In genomic region chr12:5498806-5499205, GRCh38 we compare ENCODE assay signal across 28 cellular contexts.
"Had no signal": no experiment of that assay in that cellular context is flagged by ENCODE, and none has a peak within 500 bp of the region (broad histone marks: within the 10 kb centered on the region; RNA-seq: fewer than 3 reads in every experiment).

No MANE protein-coding gene starts in this region.

- H3K9me3 ChIP-seq: MG63, SJSA1 had no signal

- H3K9me3 Mint-ChIP-seq: activated CD4-positive, alpha-beta memory T cell treated with anti-CD3 and anti-CD28 coated beads for 36 hours; activated CD4-positive, alpha-beta T cell treated with anti-CD3 and anti-CD28 coated beads, Interleukin-2, amount 10 ng/mL, durations not matched to agents 24 days and 14 days; activated naive CD4-positive, alpha-beta T cell treated with anti-CD3 and anti-CD28 coated beads, Interleukin-2, amount 50 U/mL, for 72 hours; activated T-cell treated with anti-CD3 and anti-CD28 coated beads, Interleukin-2, amount 50 U/mL, for 4 hours; T-helper 1 cell treated with Interleukin-12 subunit alpha and Interleukin-12 subunit beta and Interleukin-4 antibody, amounts not matched to agents 30 μg/mL and 1 μg/mL, for 36 hours had no signal

- H3K27me3 Mint-ChIP-seq: activated CD4-positive, alpha-beta memory T cell treated with anti-CD3 and anti-CD28 coated beads for 36 hours had no signal

- H3K27me3 ChIP-seq: brain microvascular endothelial cell, cardiac muscle cell, MG63 had no signal

- H3K36me3 Mint-ChIP-seq: activated CD4-positive, alpha-beta memory T cell treated with anti-CD3 and anti-CD28 coated beads for 36 hours; activated naive CD4-positive, alpha-beta T cell treated with anti-CD3 and anti-CD28 coated beads, Interleukin-2, amount 50 U/mL, for 72 hours had no signal

- H3K4me3 Mint-ChIP-seq: activated CD4-positive, alpha-beta memory T cell treated with anti-CD3 and anti-CD28 coated beads for 36 hours; activated CD4-positive, alpha-beta T cell treated with anti-CD3 and anti-CD28 coated beads, Interleukin-2, amount 10 ng/mL, durations not matched to agents 24 days and 14 days; activated T-cell treated with anti-CD3 and anti-CD28 coated beads, Interleukin-2, amount 50 U/mL, for 4 hours; T-helper 1 cell treated with Interleukin-12 subunit alpha and Interleukin-12 subunit beta and Interleukin-4 antibody, amounts not matched to agents 30 μg/mL and 1 μg/mL, for 36 hours had no signal

- DNase-seq: activated CD4-positive, alpha-beta memory T cell treated with anti-CD3 and anti-CD28 coated beads for 36 hours; activated CD4-positive, alpha-beta T cell treated with anti-CD3 and anti-CD28 coated beads, Interleukin-2, amount 10 ng/mL, durations not matched to agents 24 days and 14 days; activated CD8-positive, alpha-beta memory T cell treated with anti-CD3 and anti-CD28 coated beads for 24 hours; activated effector memory CD4-positive, alpha-beta T cell treated with anti-CD3 and anti-CD28 coated beads, Interleukin-2, amount 50 U/mL, for 16 hours; activated naive CD4-positive, alpha-beta T cell treated with Interleukin-2 at 50 U/mL for 16 hours; activated T-cell treated with anti-CD3 and anti-CD28 coated beads, Interleukin-2, amount 50 U/mL, for 4 hours; amygdala; brain microvascular endothelial cell; MG63; MV-4-11; NCI-H1092 treated with DMSO at 0.1 percent for 48 hours; NCI-H1417 treated with DMSO at 0.1 percent for 48 hours; NCI-H1694; NCI-H2029; NCI-H2107; NCI-H2171 treated with DMSO at 0.1 percent for 48 hours; NCI-H345; NCI-H510A; NCI-H69; SHP77; SW 1271 had no signal

- ATAC-seq: activated CD4-positive, CD25-positive, alpha-beta regulatory T cell treated with anti-CD3 and anti-CD28 coated beads, Interleukin-2, amount 50 U/mL, for 24 hours; activated naive CD4-positive, alpha-beta T cell treated with anti-CD3 and anti-CD28 coated beads, Interleukin-2, amount 50 U/mL, for 72 hours; SK-N-SH treated with all-trans-retinoic acid at 6 μM for 48 hours had no signal

- H3K4me1 ChIP-seq: SJSA1 had no signal

- H3K4me3 ChIP-seq: cardiac muscle cell, MG63, SJSA1 had no signal

- H3K27ac Mint-ChIP-seq: activated CD4-positive, alpha-beta memory T cell treated with anti-CD3 and anti-CD28 coated beads for 36 hours; activated CD4-positive, alpha-beta T cell treated with anti-CD3 and anti-CD28 coated beads, Interleukin-2, amount 10 ng/mL, durations not matched to agents 24 days and 14 days; activated naive CD4-positive, alpha-beta T cell treated with anti-CD3 and anti-CD28 coated beads, Interleukin-2, amount 50 U/mL, for 72 hours; T-helper 1 cell treated with Interleukin-12 subunit alpha and Interleukin-12 subunit beta and Interleukin-4 antibody, amounts not matched to agents 30 μg/mL and 1 μg/mL, for 36 hours had no signal

- FAIRE-seq: RCC 7860 had no signal

- H3K27ac ChIP-seq: brain microvascular endothelial cell, cardiac muscle cell, SJSA1 had no signal

- H3K36me3 ChIP-seq: brain microvascular endothelial cell, cardiac muscle cell, MG63, SJSA1 had no signal

- H3K4me1 Mint-ChIP-seq: activated CD4-positive, alpha-beta T cell treated with anti-CD3 and anti-CD28 coated beads, Interleukin-2, amount 10 ng/mL, durations not matched to agents 24 days and 14 days had no signal
